ENCODE assay signal across 33 cellular contexts in the genomic region with DNA sequence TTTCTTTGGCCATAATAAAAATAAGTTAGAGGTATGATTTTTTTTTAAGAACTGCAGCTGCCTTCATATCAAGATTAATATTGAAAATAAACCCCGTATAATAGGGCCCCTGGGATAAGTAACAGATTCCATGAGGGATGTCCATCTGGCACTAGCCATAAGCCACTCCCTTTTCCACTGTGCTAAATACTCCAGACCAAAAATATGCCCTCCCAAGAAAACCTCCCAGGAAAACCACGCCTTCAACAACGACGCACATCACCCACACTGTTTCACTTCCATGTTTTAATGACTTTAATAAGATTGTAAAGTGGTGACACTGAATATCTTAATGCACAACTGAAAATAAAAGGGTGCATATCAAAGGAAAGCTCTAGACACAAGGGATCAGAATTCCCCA.
"Had no signal": no experiment of that assay in that cellular context is flagged by ENCODE, and none has a peak within 500 bp of the region (broad histone marks: within the 10 kb centered on the region; RNA-seq: fewer than 3 reads in every experiment).

No MANE protein-coding gene starts in this region.

- H3K4me3 ChIP-seq: adrenal gland, MG63, Peyer's patch, SJSA1 had no signal

- H3K4me1 Mint-ChIP-seq: activated CD4-positive, alpha-beta T cell treated with anti-CD3 and anti-CD28 coated beads for 36 hours; activated CD4-positive, alpha-beta T cell treated with anti-CD3 and anti-CD28 coated beads, Interleukin-2, amount 10 ng/mL, durations not matched to agents 7 days and 5 days had no signal

- H3K27me3 Mint-ChIP-seq: activated CD4-positive, alpha-beta T cell treated with anti-CD3 and anti-CD28 coated beads for 36 hours; activated CD4-positive, alpha-beta T cell treated with anti-CD3 and anti-CD28 coated beads, Interleukin-2, amount 10 ng/mL, durations not matched to agents 7 days and 5 days; activated T-cell treated with anti-CD3 and anti-CD28 coated beads, Interleukin-2, amount 50 U/mL, for 24 hours; brain had no signal

- H3K36me3 ChIP-seq: adrenal gland, MG63, Peyer's patch, SJSA1 had no signal

- H3K27ac Mint-ChIP-seq: activated CD4-positive, alpha-beta T cell treated with anti-CD3 and anti-CD28 coated beads for 36 hours; activated CD4-positive, alpha-beta T cell treated with anti-CD3 and anti-CD28 coated beads, Interleukin-2, amount 10 ng/mL, durations not matched to agents 7 days and 5 days; activated CD8-positive, alpha-beta T cell treated with anti-CD3 and anti-CD28 coated beads, Interleukin-2, amount 10 ng/mL, durations not matched to agents 7 days and 5 days; activated naive CD4-positive, alpha-beta T cell treated with anti-CD3 and anti-CD28 coated beads for 36 hours; activated naive CD4-positive, alpha-beta T cell treated with anti-CD3 and anti-CD28 coated beads, Interleukin-2, amount 50 U/mL, for 72 hours; activated T-cell treated with anti-CD3 and anti-CD28 coated beads, Interleukin-2, amount 50 U/mL, for 24 hours; activated T-helper 1 cell treated with anti-CD3 and anti-CD28 coated beads, Interleukin-12 subunit alpha, Interleukin-12 subunit beta, Interleukin-2, Interleukin-4 antibody, amounts not matched to agents 30 ng/mL and 10 ng/mL and 1 ng/mL, durations not matched to agents 14 hours and 24 hours and 36 hours; T-helper 1 cell treated with Interleukin-12 subunit alpha and Interleukin-12 subunit beta and Interleukin-4 antibody, amounts not matched to agents 30 μg/mL and 1 μg/mL, for 36 hours; T-helper 2 cell treated with Interferon-gamma antibody and Interleukin-4, amounts not matched to agents 5 μg/mL and 100 μg/mL, for 36 hours had no signal

- H3K27me3 ChIP-seq: adrenal gland, Peyer's patch, SJSA1 had no signal

- H3K4me1 ChIP-seq: adrenal gland, Peyer's patch, SJSA1 had no signal

- H3K27ac ChIP-seq: adrenal gland, Peyer's patch, SJSA1 had no signal

- DNase-seq: activated CD4-positive, alpha-beta T cell treated with anti-CD3 and anti-CD28 coated beads for 36 hours; activated CD4-positive, alpha-beta T cell treated with anti-CD3 and anti-CD28 coated beads, Interleukin-2, amount 10 ng/mL, durations not matched to agents 7 days and 5 days; activated CD4-positive, alpha-beta T cell treated with anti-CD3 and anti-CD28 coated beads, Interleukin-2, amount 50 U/mL, for 48 hours; activated CD8-positive, alpha-beta T cell treated with anti-CD3 and anti-CD28 coated beads, Interleukin-2, amount 10 ng/mL, durations not matched to agents 7 days and 5 days; activated gamma-delta T cell treated with Interleukin-2 at 50 U/mL for 16 hours; activated naive CD4-positive, alpha-beta T cell treated with anti-CD3 and anti-CD28 coated beads for 36 hours; activated T-cell treated with anti-CD3 and anti-CD28 coated beads, Interleukin-2, amount 50 U/mL, for 24 hours; adrenal gland; caudate nucleus; cerebellar nuclear complex; Karpas-422; KBM-7; MG63; NCI-H1048; NCI-H1105 treated with DMSO at 0.1 percent for 48 hours; NCI-H1436; NCI-H1694; NCI-H1930; NCI-H2081 treated with DMSO at 0.1 percent for 48 hours; NCI-H345; NCI-H526 treated with DMSO at 0.1 percent for 48 hours; NCI-H774; PC-3; Peyer's patch; RPMI8226; SHP77 treated with DMSO at 0.1 percent for 48 hours; SK-N-SH had no signal

- H3K9me3 Mint-ChIP-seq: activated CD4-positive, alpha-beta T cell treated with anti-CD3 and anti-CD28 coated beads, Interleukin-2, amount 10 ng/mL, durations not matched to agents 7 days and 5 days; T-helper 1 cell treated with Interleukin-12 subunit alpha and Interleukin-12 subunit beta and Interleukin-4 antibody, amounts not matched to agents 30 μg/mL and 1 μg/mL, for 36 hours had no signal

- H3K9me3 ChIP-seq: adrenal gland, MG63, Peyer's patch, SJSA1, SK-N-SH had no signal

- H3K36me3 Mint-ChIP-seq: activated naive CD4-positive, alpha-beta T cell treated with anti-CD3 and anti-CD28 coated beads, Interleukin-2, amount 50 U/mL, for 72 hours had no signal

- H3K4me3 Mint-ChIP-seq: activated CD4-positive, alpha-beta T cell treated with anti-CD3 and anti-CD28 coated beads for 36 hours; activated CD4-positive, alpha-beta T cell treated with anti-CD3 and anti-CD28 coated beads, Interleukin-2, amount 10 ng/mL, durations not matched to agents 7 days and 5 days; activated CD8-positive, alpha-beta T cell treated with anti-CD3 and anti-CD28 coated beads, Interleukin-2, amount 10 ng/mL, durations not matched to agents 7 days and 5 days; activated naive CD4-positive, alpha-beta T cell treated with anti-CD3 and anti-CD28 coated beads for 36 hours; activated T-cell treated with anti-CD3 and anti-CD28 coated beads, Interleukin-2, amount 50 U/mL, for 24 hours; activated T-helper 1 cell treated with anti-CD3 and anti-CD28 coated beads, Interleukin-12 subunit alpha, Interleukin-12 subunit beta, Interleukin-2, Interleukin-4 antibody, amounts not matched to agents 30 ng/mL and 10 ng/mL and 1 ng/mL, durations not matched to agents 14 hours and 24 hours and 36 hours; brain; T-helper 1 cell treated with Interleukin-12 subunit alpha and Interleukin-12 subunit beta and Interleukin-4 antibody, amounts not matched to agents 30 μg/mL and 1 μg/mL, for 36 hours; T-helper 2 cell treated with Interferon-gamma antibody and Interleukin-4, amounts not matched to agents 5 μg/mL and 100 μg/mL, for 36 hours had no signal
